1 cellular context compared by ENCODE assay signal in genomic region chr14:105526781-105527380, GRCh38.
TF ChIP-seq lines count a peak whose summit lies in the region.

No MANE protein-coding gene starts in this region.

TF ChIP-seq in HepG2, 621 proteins besides CTCF, POLR2A, EP300 and RAD21 (continued from another document):
- TF ChIP-seq THAP11 (CRISPR knock-in tag; IDR thresholded peaks at IDR 0.05) (no peak), ISL2 (CRISPR knock-in tag; IDR thresholded peaks at IDR 0.05) (0 out of 2 replicates have a peak, but pooled peaks have one; percentile 23), RXRA (CRISPR knock-in tag; IDR thresholded peaks at IDR 0.05) (0 out of 2 replicates have a peak, but pooled peaks have one; percentile 23), HNRNPL (IDR thresholded peaks at IDR 0.05; ENCODE audit: low read depth, low read length) (0 out of 2 replicates have a peak, but pooled peaks have one; percentile 34), LCORL (IDR thresholded peaks at IDR 0.05) (no peak), LCORL (CRISPR knock-in tag; IDR thresholded peaks at IDR 0.05) (0 out of 2 replicates have a peak, but pooled peaks have one; percentile 23), ZSCAN20 (CRISPR knock-in tag; IDR thresholded peaks at IDR 0.05; ENCODE audit: borderline replicate concordance) (0 out of 2 replicates have a peak, but pooled peaks have one; percentile 36), ZNF292 (CRISPR knock-in tag; IDR thresholded peaks at IDR 0.05; ENCODE audit: borderline replicate concordance, low read depth) (no peak), TBX2 (CRISPR knock-in tag; IDR thresholded peaks at IDR 0.05; ENCODE audit: borderline replicate concordance) (0 out of 2 replicates have a peak, but pooled peaks have one; percentile 16), ZNF761 (CRISPR knock-in tag; conservative IDR thresholded peaks at IDR 0.05) (no peak), TBX3 (IDR thresholded peaks at IDR 0.05; ENCODE audit: borderline replicate concordance) (no peak), HNRNPLL (IDR thresholded peaks at IDR 0.05; ENCODE audit: low read depth, low read length, poor library complexity, severe bottlenecking) (peak; percentile 37), ZNF790 (CRISPR knock-in tag; IDR thresholded peaks at IDR 0.05; ENCODE audit: borderline replicate concordance) (no peak), STAG1 (CRISPR knock-in tag; IDR thresholded peaks at IDR 0.05) (no peak), ZNF101 (CRISPR knock-in tag; IDR thresholded peaks at IDR 0.05; ENCODE audit: borderline replicate concordance, low read depth) (no peak), PATZ1 (CRISPR knock-in tag; IDR thresholded peaks at IDR 0.05) (0 out of 2 replicates have a peak, but pooled peaks have one; percentile 11), ZNF329 (CRISPR knock-in tag; IDR thresholded peaks at IDR 0.05; ENCODE audit: low read depth) (no peak), TCF7 (IDR thresholded peaks at IDR 0.05; ENCODE audit: low read depth) (no peak), CAMTA2 (CRISPR knock-in tag; IDR thresholded peaks at IDR 0.05; ENCODE audit: borderline replicate concordance) (no peak), KDM2A (CRISPR knock-in tag; IDR thresholded peaks at IDR 0.05; ENCODE audit: borderline replicate concordance, low read depth) (peak; percentile 19; the same call in 1 of the 2 replicates), ZFY (CRISPR knock-in tag; IDR thresholded peaks at IDR 0.05) (peak; percentile 56), GPN1 (CRISPR knock-in tag; IDR thresholded peaks at IDR 0.05; ENCODE audit: borderline replicate concordance) (no peak), RBFOX2 (IDR thresholded peaks at IDR 0.05; ENCODE audit: low read depth, low read length) (peak; percentile 50), TARDBP (CRISPR knock-in tag; IDR thresholded peaks at IDR 0.05) (0 out of 2 replicates have a peak, but pooled peaks have one; percentile 26), PHF20 (CRISPR knock-in tag; IDR thresholded peaks at IDR 0.05) (no peak), SMYD3 (CRISPR knock-in tag; IDR thresholded peaks at IDR 0.05) (no peak), CHD4 (IDR thresholded peaks at IDR 0.05; ENCODE audit: borderline replicate concordance, low read length) (no peak)
- TF ChIP-seq, protein P1, sequence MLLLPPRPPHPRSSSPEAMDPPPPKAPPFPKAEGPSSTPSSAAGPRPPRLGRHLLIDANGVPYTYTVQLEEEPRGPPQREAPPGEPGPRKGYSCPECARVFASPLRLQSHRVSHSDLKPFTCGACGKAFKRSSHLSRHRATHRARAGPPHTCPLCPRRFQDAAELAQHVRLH (CRISPR knock-in tag; IDR thresholded peaks at IDR 0.05; ENCODE audit: borderline replicate concordance, low read depth) = no peak
- TF ChIP-seq, protein P2, sequence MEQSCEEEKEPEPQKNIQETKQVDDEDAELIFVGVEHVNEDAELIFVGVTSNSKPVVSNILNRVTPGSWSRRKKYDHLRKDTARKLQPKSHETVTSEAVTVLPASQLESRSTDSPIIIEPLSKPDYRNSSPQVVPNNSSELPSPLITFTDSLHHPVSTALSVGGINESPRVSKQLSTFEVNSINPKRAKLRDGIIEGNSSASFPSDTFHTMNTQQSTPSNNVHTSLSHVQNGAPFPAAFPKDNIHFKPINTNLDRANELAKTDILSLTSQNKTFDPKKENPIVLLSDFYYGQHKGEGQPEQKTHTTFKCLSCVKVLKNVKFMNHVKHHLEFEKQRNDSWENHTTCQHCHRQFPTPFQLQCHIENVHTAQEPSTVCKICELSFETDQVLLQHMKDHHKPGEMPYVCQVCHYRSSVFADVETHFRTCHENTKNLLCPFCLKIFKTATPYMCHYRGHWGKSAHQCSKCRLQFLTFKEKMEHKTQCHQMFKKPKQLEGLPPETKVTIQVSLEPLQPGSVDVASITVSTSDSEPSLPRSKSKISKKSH (CRISPR knock-in tag; IDR thresholded peaks at IDR 0.05; ENCODE audit: borderline replicate concordance) = no peak
- TF ChIP-seq, protein P3, sequence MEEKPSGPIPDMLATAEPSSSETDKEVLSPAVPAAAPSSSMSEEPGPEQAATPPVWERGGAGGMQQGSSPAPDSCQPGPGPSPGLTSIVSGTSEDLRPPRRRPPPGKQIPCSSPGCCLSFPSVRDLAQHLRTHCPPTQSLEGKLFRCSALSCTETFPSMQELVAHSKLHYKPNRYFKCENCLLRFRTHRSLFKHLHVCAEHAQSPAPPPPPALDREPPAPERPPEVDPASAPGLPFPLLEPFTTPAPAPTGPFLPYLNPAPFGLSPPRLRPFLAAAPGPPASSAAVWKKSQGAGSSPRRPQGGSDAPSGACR (CRISPR knock-in tag; IDR thresholded peaks at IDR 0.05) = peak; percentile 25; the same call in 1 of the 2 replicates
- TF ChIP-seq, protein P4, sequence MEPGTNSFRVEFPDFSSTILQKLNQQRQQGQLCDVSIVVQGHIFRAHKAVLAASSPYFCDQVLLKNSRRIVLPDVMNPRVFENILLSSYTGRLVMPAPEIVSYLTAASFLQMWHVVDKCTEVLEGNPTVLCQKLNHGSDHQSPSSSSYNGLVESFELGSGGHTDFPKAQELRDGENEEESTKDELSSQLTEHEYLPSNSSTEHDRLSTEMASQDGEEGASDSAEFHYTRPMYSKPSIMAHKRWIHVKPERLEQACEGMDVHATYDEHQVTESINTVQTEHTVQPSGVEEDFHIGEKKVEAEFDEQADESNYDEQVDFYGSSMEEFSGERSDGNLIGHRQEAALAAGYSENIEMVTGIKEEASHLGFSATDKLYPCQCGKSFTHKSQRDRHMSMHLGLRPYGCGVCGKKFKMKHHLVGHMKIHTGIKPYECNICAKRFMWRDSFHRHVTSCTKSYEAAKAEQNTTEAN (CRISPR knock-in tag; conservative IDR thresholded peaks at IDR 0.05) = no peak
- TF ChIP-seq, protein P5, sequence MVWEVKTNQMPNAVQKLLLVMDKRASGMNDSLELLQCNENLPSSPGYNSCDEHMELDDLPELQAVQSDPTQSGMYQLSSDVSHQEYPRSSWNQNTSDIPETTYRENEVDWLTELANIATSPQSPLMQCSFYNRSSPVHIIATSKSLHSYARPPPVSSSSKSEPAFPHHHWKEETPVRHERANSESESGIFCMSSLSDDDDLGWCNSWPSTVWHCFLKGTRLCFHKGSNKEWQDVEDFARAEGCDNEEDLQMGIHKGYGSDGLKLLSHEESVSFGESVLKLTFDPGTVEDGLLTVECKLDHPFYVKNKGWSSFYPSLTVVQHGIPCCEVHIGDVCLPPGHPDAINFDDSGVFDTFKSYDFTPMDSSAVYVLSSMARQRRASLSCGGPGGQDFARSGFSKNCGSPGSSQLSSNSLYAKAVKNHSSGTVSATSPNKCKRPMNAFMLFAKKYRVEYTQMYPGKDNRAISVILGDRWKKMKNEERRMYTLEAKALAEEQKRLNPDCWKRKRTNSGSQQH (CRISPR knock-in tag; IDR thresholded peaks at IDR 0.05; ENCODE audit: low read depth) = 0 out of 2 replicates have a peak, but pooled peaks have one; percentile 22
